ENCODE assay signal across 22 cellular contexts in genomic region chr13:36450534-36450933, GRCh38. TPM values are rescaled to one million over a fixed set of nuclear protein-coding genes. Genes with fewer than 3 reads are reported as not detected.
"Had no signal": no experiment of that assay in that cellular context is flagged by ENCODE, and none has a peak within 500 bp of the region (broad histone marks: within the 10 kb centered on the region; RNA-seq: fewer than 3 reads in every experiment).

No MANE protein-coding gene starts in this region.

- H3K27ac ChIP-seq: heart left ventricle, spleen, stomach, thoracic aorta, transverse colon had no signal

- H3K36me3 ChIP-seq: heart left ventricle, spleen, stomach, thoracic aorta, transverse colon had no signal

- H3K4me3 Mint-ChIP-seq: naive B cell, nephron progenitor cell had no signal

- H3K36me3 Mint-ChIP-seq: naive B cell had no signal

- H3K9me3 ChIP-seq: heart left ventricle, spleen, stomach, thoracic aorta, transverse colon had no signal

- H3K9me3 Mint-ChIP-seq: naive B cell, nephron progenitor cell had no signal

- H3K4me1 Mint-ChIP-seq: nephron progenitor cell had no signal

- H3K4me3 ChIP-seq: heart left ventricle, lung, spleen, stomach, thoracic aorta, transverse colon had no signal

- H3K27me3 ChIP-seq: transverse colon had no signal

- H3K4me1 ChIP-seq: heart left ventricle, spleen, stomach, transverse colon had no signal

- H3K27ac Mint-ChIP-seq: nephron progenitor cell had no signal

- DNase-seq: effector memory CD4-positive, alpha-beta T cell; heart left ventricle; hippocampal formation; left colon; left ventricle myocardium superior; mesenchymal stem cell; midbrain; naive B cell; nephron progenitor cell; posterior cingulate gyrus; spleen; stimulated activated CD4-positive, alpha-beta T cell treated with anti-CD3 and anti-CD28 coated beads, Interleukin-2, amount 100 ng/mL, for 24 hours; stimulated activated CD4-positive, alpha-beta T cell treated with anti-CD3 and anti-CD28 coated beads, Interleukin-4, amount 100 ng/mL, for 4 hours; stimulated activated naive CD4-positive, alpha-beta T cell; stomach; substantia nigra; transverse colon had no signal

- ATAC-seq: esophagus mucosa, heart left ventricle, left colon, left ventricle myocardium superior, sciatic nerve had no signal

RNA-seq across cellular contexts. Expression of gene CCNA1, which starts 18.2 kb away (rescaled TPM):
- total RNA-seq: left colon, left ventricle myocardium superior, osteoblast, transverse colon had no signal
